In genomic region chr19:48395499-48395898, GRCh38 we compare ENCODE assay signal across 21 cellular contexts. TPM values are rescaled to one million over a fixed set of nuclear protein-coding genes. Genes with fewer than 3 reads are reported as not detected.
DNase-seq lines count a peak whose midpoint lies in the region; ATAC-seq, FAIRE-seq and TF ChIP-seq lines count a peak whose summit lies in the region.
"Had no signal": no experiment of that assay in that cellular context is flagged by ENCODE, and none has a peak within 500 bp of the region (broad histone marks: within the 10 kb centered on the region; RNA-seq: fewer than 3 reads in every experiment).

No MANE protein-coding gene starts in this region.

- TF ChIP-seq CTCF in WTC11 (IDR thresholded peaks at IDR 0.05): no peak

- no peak for FAIRE-seq in GM19239 (lab: Jason Lieb, UNC)
- FAIRE-seq: A204.1 had no signal

- H3K27me3 Mint-ChIP-seq in activated T-cell treated with anti-CD3 and anti-CD28 coated beads, Interleukin-2, amount 50 U/mL, for 24 hours: peaks cover 46% of the 10 kb centered on the region
- peaks cover 60% of the 10 kb centered on the region for H3K27me3 Mint-ChIP-seq in WTC11 (ENCODE audit: low read depth)
- H3K27me3 Mint-ChIP-seq in memory B cell: peaks cover 32% of the 10 kb centered on the region
- H3K27me3 Mint-ChIP-seq in stimulated activated memory B cell treated with anti-CD40 and anti-IgM and Interleukin-4, amounts not matched to agents 10 μg/mL and 1 μg/mL and 100 μg/mL, for 72 hours: peaks cover 57% of the 10 kb centered on the region

- peaks cover 47% of the 10 kb centered on the region for H3K4me1 Mint-ChIP-seq in activated T-cell treated with anti-CD3 and anti-CD28 coated beads, Interleukin-2, amount 50 U/mL, for 24 hours (ENCODE audit: low read depth)
- H3K4me1 Mint-ChIP-seq in WTC11 (peaks cover 56% of the 10 kb centered on the region), memory B cell (peaks cover 54% of the 10 kb centered on the region)
- peaks cover 68% of the 10 kb centered on the region for H3K4me1 Mint-ChIP-seq in stimulated activated memory B cell treated with anti-CD40 and anti-IgM and Interleukin-4, amounts not matched to agents 10 μg/mL and 1 μg/mL and 100 μg/mL, for 72 hours

- H3K9me3 Mint-ChIP-seq in activated T-cell treated with anti-CD3 and anti-CD28 coated beads, Interleukin-2, amount 50 U/mL, for 24 hours: peaks cover 6% of the 10 kb centered on the region
- no peaks in the 10 kb centered on the region for H3K9me3 Mint-ChIP-seq in WTC11
- peaks cover 3% of the 10 kb centered on the region for H3K9me3 Mint-ChIP-seq in memory B cell
- peaks cover 9% of the 10 kb centered on the region for H3K9me3 Mint-ChIP-seq in stimulated activated memory B cell treated with anti-CD40 and anti-IgM and Interleukin-4, amounts not matched to agents 10 μg/mL and 1 μg/mL and 100 μg/mL, for 72 hours
- H3K9me3 Mint-ChIP-seq: neural crest cell had no signal

- CTCF ChIA-PET in WTC11 (lab: Charles Lee): interaction anchor here (0.6 to 1.4 kb wide), 7 partner anchors 11 to 316 kb away, joined by 3 to 5 read pairs (median 4); no protein-coding TSS in a partner anchor

- no peak for ATAC-seq in WTC11
- ATAC-seq in memory B cell (ENCODE audit: low read depth): no peak
- ATAC-seq in stimulated activated memory B cell treated with anti-CD40 and anti-IgM and Interleukin-4, amounts not matched to agents 10 μg/mL and 1 μg/mL and 100 μg/mL, for 72 hours: no peak
- no peak for ATAC-seq in left cardiac atrium
- ATAC-seq: activated CD8-positive, alpha-beta memory T cell treated with anti-CD3 and anti-CD28 coated beads, Interleukin-2, amount 10 ng/mL, durations not matched to agents 7 days and 5 days; Right ventricle myocardium inferior had no signal

- H3K36me3 Mint-ChIP-seq in activated T-cell treated with anti-CD3 and anti-CD28 coated beads, Interleukin-2, amount 50 U/mL, for 24 hours (ENCODE audit: low read depth): peaks cover 8% of the 10 kb centered on the region
- H3K36me3 Mint-ChIP-seq in WTC11 (no peaks in the 10 kb centered on the region), memory B cell (peaks cover 8% of the 10 kb centered on the region)
- H3K36me3 Mint-ChIP-seq in stimulated activated memory B cell treated with anti-CD40 and anti-IgM and Interleukin-4, amounts not matched to agents 10 μg/mL and 1 μg/mL and 100 μg/mL, for 72 hours: no peaks in the 10 kb centered on the region
- H3K36me3 Mint-ChIP-seq: CD4-positive, CD25-positive, alpha-beta regulatory T cell had no signal

- POLR2A ChIA-PET in WTC11 (lab: Charles Lee): interaction anchor here (0.6 to 1.2 kb wide), 3 partner anchors 9 to 20 kb away, joined by 3 to 6 read pairs (median 3); no protein-coding TSS in a partner anchor

- H3K4me3 Mint-ChIP-seq in activated T-cell treated with anti-CD3 and anti-CD28 coated beads, Interleukin-2, amount 50 U/mL, for 24 hours: no peak overlapping the region
- H3K4me3 Mint-ChIP-seq in WTC11 (peak overlapping the region; percentile 59), memory B cell (peak overlapping the region; percentile 30)
- no peak overlapping the region for H3K4me3 Mint-ChIP-seq in stimulated activated memory B cell treated with anti-CD40 and anti-IgM and Interleukin-4, amounts not matched to agents 10 μg/mL and 1 μg/mL and 100 μg/mL, for 72 hours
- H3K4me3 Mint-ChIP-seq: activated CD8-positive, alpha-beta memory T cell treated with anti-CD3 and anti-CD28 coated beads, Interleukin-2, amount 10 ng/mL, durations not matched to agents 7 days and 5 days had no signal

- DNase-seq in activated T-cell treated with anti-CD3 and anti-CD28 coated beads, Interleukin-2, amount 50 U/mL, for 24 hours: peak; percentile 31
- DNase-seq in activated T-cell treated with anti-CD3 and anti-CD28 coated beads, Interleukin-2, amount 50 U/mL, for 48 hours: no peak
- DNase-seq in WTC11 (ENCODE audit: low spot score) (no peak), memory B cell (ENCODE audit: low spot score in 2 of 2) (no peak), GM19239 (ENCODE audit: insufficient read length, low spot score) (no peak), left cardiac atrium (no peak)
- DNase-seq in activated naive CD4-positive, alpha-beta T cell treated with anti-CD3 and anti-CD28 coated beads, Interleukin-2, amount 50 U/mL, for 16 hours: no peak
- DNase-seq: activated CD4-positive, CD25-positive, alpha-beta regulatory T cell; activated CD8-positive, alpha-beta memory T cell treated with anti-CD3 and anti-CD28 coated beads, Interleukin-2, amount 10 ng/mL, durations not matched to agents 7 days and 5 days; activated effector memory CD4-positive, alpha-beta T cell treated with anti-CD3 and anti-CD28 coated beads, Interleukin-2, amount 50 U/mL, for 16 hours; CD4-positive, CD25-positive, alpha-beta regulatory T cell; DMS79; effector memory CD4-positive, alpha-beta T cell; GM23248; NCI-H187 treated with DMSO at 0.1 percent for 48 hours; thyroid gland had no signal

- intact Hi-C loops in left cardiac atrium (cut with DNase I): no loop called here

- no peak overlapping the region for H3K27ac Mint-ChIP-seq in activated T-cell treated with anti-CD3 and anti-CD28 coated beads, Interleukin-2, amount 50 U/mL, for 24 hours
- H3K27ac Mint-ChIP-seq in WTC11 (no peak overlapping the region), memory B cell (no peak overlapping the region)
- H3K27ac Mint-ChIP-seq in stimulated activated memory B cell treated with anti-CD40 and anti-IgM and Interleukin-4, amounts not matched to agents 10 μg/mL and 1 μg/mL and 100 μg/mL, for 72 hours: peak overlapping the region; percentile 51
- H3K27ac Mint-ChIP-seq: activated CD8-positive, alpha-beta memory T cell treated with anti-CD3 and anti-CD28 coated beads, Interleukin-2, amount 10 ng/mL, durations not matched to agents 7 days and 5 days; CD4-positive, CD25-positive, alpha-beta regulatory T cell had no signal

TF ChIP-seq in WTC11, 78 proteins besides CTCF, POLR2A, EP300 and RAD21 (continues in another document):
- TF ChIP-seq NFE2L1 (CRISPR knock-in tag; IDR thresholded peaks at IDR 0.05) (no peak), SP1 (CRISPR knock-in tag; conservative IDR thresholded peaks at IDR 0.05) (no peak), ZNF423 (CRISPR knock-in tag; IDR thresholded peaks at IDR 0.05) (no peak), TEAD4 (CRISPR knock-in tag; IDR thresholded peaks at IDR 0.05) (no peak), ATF3 (CRISPR knock-in tag; conservative IDR thresholded peaks at IDR 0.05) (no peak), TEAD1 (CRISPR knock-in tag; IDR thresholded peaks at IDR 0.05) (no peak), E2F1 (CRISPR knock-in tag; IDR thresholded peaks at IDR 0.05) (no peak), ATF1 (CRISPR knock-in tag; IDR thresholded peaks at IDR 0.05) (no peak), AFF4 (CRISPR knock-in tag; IDR thresholded peaks at IDR 0.05; ENCODE audit: borderline replicate concordance) (no peak), ZNF416 (CRISPR knock-in tag; IDR thresholded peaks at IDR 0.05) (no peak), JAZF1 (CRISPR knock-in tag; IDR thresholded peaks at IDR 0.05) (no peak)

RNA-seq across cellular contexts. Expression of gene GRIN2D, which starts 2.0 kb away (rescaled TPM):
- total RNA-seq in WTC11 (2021): 23.0 to 27.8 TPM (median 25.3 TPM) in 3 replicates
- total RNA-seq in left cardiac atrium: under 1 TPM; 0.39 to 0.47 TPM
- total RNA-seq: CD4-positive, CD25-positive, alpha-beta regulatory T cell had no signal

RNA-seq across cellular contexts. Expression of gene KDELR1, which starts 4.1 kb away (rescaled TPM):
- total RNA-seq in WTC11 (2021) (207 to 226 TPM (median 223 TPM) in 3 replicates), left cardiac atrium (100 to 1,000 TPM in 1 of 2 donors, 10 to 100 TPM in 1; 81.4 to 103 TPM)

RNA-seq across cellular contexts. Expression of gene SYNGR4, which starts 31.3 kb away (rescaled TPM):
- total RNA-seq in WTC11 (2021) (not detected in 3 replicates), left cardiac atrium (not detected)
- total RNA-seq: activated CD8-positive, alpha-beta memory T cell treated with anti-CD3 and anti-CD28 coated beads, Interleukin-2, amount 10 ng/mL, durations not matched to agents 7 days and 5 days; CD4-positive, CD25-positive, alpha-beta regulatory T cell; GM23248; lower leg skin; neural crest cell; Right ventricle myocardium inferior; thyroid gland had no signal

RNA-seq across cellular contexts. Expression of gene TMEM143, which starts 31.8 kb away (rescaled TPM):
- total RNA-seq in WTC11 (2021): 20.2 to 29.6 TPM (median 27.0 TPM) in 3 replicates
- total RNA-seq in left cardiac atrium: 10 to 100 TPM; 30.5 to 43.0 TPM

RNA-seq across cellular contexts. Expression of gene GRWD1, which starts 50.3 kb away (rescaled TPM):
- total RNA-seq in WTC11 (2021) (59.8 to 67.2 TPM (median 61.6 TPM) in 3 replicates), left cardiac atrium (10 to 100 TPM; 18.1 to 24.9 TPM)

Comparison
In these comparisons a context has a peak if more than half of its experiments do, and no peak if none do; other contexts are left out.
1. H3K4me3 Mint-ChIP-seq: peak in WTC11 (single experiment) and memory B cell (single experiment); none in activated T-cell treated with anti-CD3 and anti-CD28 coated beads, Interleukin-2, amount 50 U/mL, for 24 hours (single experiment) and stimulated activated memory B cell treated with anti-CD40 and anti-IgM and Interleukin-4, amounts not matched to agents 10 μg/mL and 1 μg/mL and 100 μg/mL, for 72 hours (single experiment).
2. RNA of gene GRIN2D, which starts 2.0 kb away (total RNA-seq): 23.0 to 27.8 TPM in WTC11; 0.39 to 0.47 TPM in left cardiac atrium; every median in the first group is over 10 times any median in the second.